In the genomic region with DNA sequence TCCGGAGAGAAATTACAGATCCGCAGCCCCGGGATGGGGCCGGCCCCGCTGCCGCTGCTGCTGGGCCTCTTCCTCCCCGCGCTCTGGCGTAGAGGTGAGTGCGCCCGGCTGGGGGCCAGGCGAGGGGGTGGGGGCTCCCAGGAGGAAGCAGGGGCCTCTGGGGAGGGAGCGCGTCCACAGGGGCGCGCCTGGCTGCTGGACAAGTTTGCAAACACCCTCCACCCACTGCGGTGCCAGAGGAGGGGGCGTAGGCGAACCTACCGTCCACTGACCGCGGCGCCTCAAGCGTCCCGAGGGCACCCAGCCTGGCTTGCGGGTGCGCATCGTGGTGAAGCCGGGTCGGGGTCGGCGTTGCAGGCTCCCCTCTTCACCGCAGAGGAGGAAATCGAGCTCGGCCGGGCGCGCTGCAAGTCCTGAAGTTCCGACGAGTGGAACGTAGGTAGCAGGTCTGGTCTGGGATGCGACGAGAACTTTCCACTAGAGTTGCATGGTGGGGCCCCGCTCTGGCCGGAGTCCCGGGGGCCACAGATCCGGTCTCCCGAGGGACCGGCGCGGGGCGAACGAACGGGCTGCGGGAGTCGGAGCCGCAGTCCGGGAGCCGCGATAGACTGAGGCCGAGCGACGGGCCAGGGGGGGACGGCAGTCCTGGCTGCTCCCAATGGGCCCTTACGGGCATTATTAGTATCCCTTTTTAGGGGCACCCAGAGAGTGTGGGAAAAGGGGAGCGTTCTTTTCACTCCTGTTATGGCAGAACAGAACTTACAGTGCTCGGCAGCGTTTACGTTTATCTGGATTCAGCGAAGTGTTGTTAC, we compare ENCODE assay signal across 8 cellular contexts. TPM values are rescaled to one million over a fixed set of nuclear protein-coding genes. Genes with fewer than 3 reads are reported as not detected.
DNase-seq lines count a peak whose midpoint lies in the region; ATAC-seq and TF ChIP-seq lines count a peak whose summit lies in the region.

No MANE protein-coding gene starts in this region.

- DNase-seq in NB4 (ENCODE audit: low read depth), result peak; percentile 79
- DNase-seq in activated naive CD8-positive, alpha-beta T cell treated with anti-CD3 and anti-CD28 coated beads, Interleukin-2, amount 50 U/mL, for 24 hours, result peak; percentile 19
- DNase-seq in smooth muscle cell (lab: John Stamatoyannopoulos, UW; ENCODE audit: unreplicated experiment), result no peak
- no peak for DNase-seq in islet precursor cell
- no peak for DNase-seq in A172 (ENCODE audit: low spot score)
- no peak for DNase-seq in MV-4-11 (lab: John Stamatoyannopoulos, UW)

- H3F3A ChIP-seq in smooth muscle cell (ENCODE audit: low read depth), result no peaks in the 10 kb centered on the region

- no peak for TF ChIP-seq POLR2A in NB4 (IDR thresholded peaks at IDR 0.05; ENCODE audit: extremely low read depth, insufficient read length)

- peaks cover 13% of the 10 kb centered on the region for H3K4me1 Mint-ChIP-seq in activated naive CD8-positive, alpha-beta T cell treated with anti-CD3 and anti-CD28 coated beads, Interleukin-2, amount 50 U/mL, for 24 hours

- H3K4me2 ChIP-seq in smooth muscle cell, result peak overlapping the region; percentile 99

- H3K4me3 Mint-ChIP-seq in activated naive CD8-positive, alpha-beta T cell treated with anti-CD3 and anti-CD28 coated beads, Interleukin-2, amount 50 U/mL, for 24 hours, result peak overlapping the region; percentile 52

- no peaks in the 10 kb centered on the region for H3K36me3 Mint-ChIP-seq in activated naive CD8-positive, alpha-beta T cell treated with anti-CD3 and anti-CD28 coated beads, Interleukin-2, amount 50 U/mL, for 24 hours (ENCODE audit: low read depth)

- no peaks in the 10 kb centered on the region for H4K20me1 ChIP-seq in smooth muscle cell (ENCODE audit: low read depth)

- H3K36me3 ChIP-seq in iPS-15b (ENCODE audit: control insufficient read depth, insufficient read depth, low read length), result no peaks in the 10 kb centered on the region
- H3K36me3 ChIP-seq in smooth muscle cell (ENCODE audit: low read depth), result no peaks in the 10 kb centered on the region

- peak overlapping the region; percentile 97 for H2AFZ ChIP-seq in smooth muscle cell (ENCODE audit: low read depth)

- no peaks in the 10 kb centered on the region for H3K9me3 Mint-ChIP-seq in activated naive CD8-positive, alpha-beta T cell treated with anti-CD3 and anti-CD28 coated beads, Interleukin-2, amount 50 U/mL, for 24 hours

- H3K9me3 ChIP-seq in iPS-15b (ENCODE audit: control insufficient read depth, insufficient read depth, low read length) (no peaks in the 10 kb centered on the region), smooth muscle cell (replicated peaks; ENCODE audit: low read depth) (no peaks in the 10 kb centered on the region)

- H3K4me3 ChIP-seq in NB4 (ENCODE audit: low read depth, low read length) (peak overlapping the region; percentile 67), iPS-15b (ENCODE audit: low read depth, low read length) (peak overlapping the region; percentile 85), smooth muscle cell (peak overlapping the region; percentile 93)

- H3K27ac ChIP-seq in smooth muscle cell (ENCODE audit: low read depth), result peak overlapping the region; percentile 46

- peak; percentile 29 for ATAC-seq in GM18498 (IDR thresholded peaks at IDR 0.05; ENCODE audit: unreplicated experiment)
- peak; percentile 4 for ATAC-seq in activated naive CD8-positive, alpha-beta T cell treated with anti-CD3 and anti-CD28 coated beads, Interleukin-2, amount 50 U/mL, for 24 hours

- H3K27me3 ChIP-seq in iPS-15b (ENCODE audit: control insufficient read depth, insufficient read depth, low read length) (peaks cover 30% of the 10 kb centered on the region), smooth muscle cell (ENCODE audit: low read depth) (no peaks in the 10 kb centered on the region)

- H3K4me1 ChIP-seq in iPS-15b (ENCODE audit: control insufficient read depth, insufficient read depth, low read length) (peaks cover 6% of the 10 kb centered on the region), smooth muscle cell (ENCODE audit: low read depth) (peaks cover 4% of the 10 kb centered on the region)

- peaks cover 28% of the 10 kb centered on the region for H3K27me3 Mint-ChIP-seq in activated naive CD8-positive, alpha-beta T cell treated with anti-CD3 and anti-CD28 coated beads, Interleukin-2, amount 50 U/mL, for 24 hours

- WGBS in smooth muscle cell (ENCODE audit: low lambda C conversion rate), result under 1% methylated on average over 46 of the region's 70 CpGs

- H3K79me2 ChIP-seq in smooth muscle cell (ENCODE audit: low read depth), result peaks cover 30% of the 10 kb centered on the region

- no peak for TF ChIP-seq CTCF in NB4 (IDR thresholded peaks at IDR 0.05; ENCODE audit: low read depth, low read length)
- TF ChIP-seq CTCF in smooth muscle cell (IDR thresholded peaks at IDR 0.05; ENCODE audit: borderline replicate concordance, insufficient read depth, poor library complexity, severe bottlenecking), result no peak

- H3K27ac Mint-ChIP-seq in activated naive CD8-positive, alpha-beta T cell treated with anti-CD3 and anti-CD28 coated beads, Interleukin-2, amount 50 U/mL, for 24 hours, result no peak overlapping the region

- H3K9ac ChIP-seq in iPS-15b (ENCODE audit: low read depth, low read length), result peak overlapping the region; percentile 42
- peak overlapping the region; percentile 66 for H3K9ac ChIP-seq in smooth muscle cell (ENCODE audit: low read depth)

RNA-seq across cellular contexts. Expression of a gene that starts 0.5 kb away (rescaled TPM):
- 9.4 and 13.0 TPM in 2 replicates for total RNA-seq in smooth muscle cell
- polyA plus RNA-seq in smooth muscle cell, result 4.6 and 5.1 TPM in 2 replicates
- 0.10 and 0.62 TPM in 2 replicates for total RNA-seq in A172 (2014; rRNA removed; shearing (Covaris generic))

RNA-seq across cellular contexts. Expression of a gene that starts 14.9 kb away (rescaled TPM):
- total RNA-seq in smooth muscle cell, result 33.8 and 39.7 TPM in 2 replicates
- polyA plus RNA-seq in smooth muscle cell, result 8.4 and 11.9 TPM in 2 replicates
- total RNA-seq in A172 (2014; rRNA removed; shearing (Covaris generic)), result 60.8 and 97.1 TPM in 2 replicates

Comparison
In these comparisons a context has a peak if more than half of its experiments do, and no peak if none do; other contexts are left out.
1. DNase-seq: peak in NB4 (single experiment) and activated naive CD8-positive, alpha-beta T cell treated with anti-CD3 and anti-CD28 coated beads, Interleukin-2, amount 50 U/mL, for 24 hours (single experiment); none in smooth muscle cell (single experiment), islet precursor cell (single experiment), A172 (single experiment) and MV-4-11 (single experiment).
2. Peak in every context shown above with its lines, with median percentiles within 50 percentile points of each other: H3K4me3 ChIP-seq.